In genomic region chr9:127796225-127796813, GRCh38 we compare ENCODE assay signal across 8 cellular contexts. TPM values are rescaled to one million over a fixed set of nuclear protein-coding genes. Genes with fewer than 3 reads are reported as not detected.
DNase-seq lines count a peak whose midpoint lies in the region; ATAC-seq and TF ChIP-seq lines count a peak whose summit lies in the region.

No MANE protein-coding gene starts in this region.

- peaks cover 23% of the 10 kb centered on the region for H3K36me3 Mint-ChIP-seq in activated CD4-positive, alpha-beta memory T cell treated with anti-CD3 and anti-CD28 coated beads, Interleukin-2, amount 10 ng/mL, durations not matched to agents 7 days and 5 days (ENCODE audit: low read depth)

- no peaks in the 10 kb centered on the region for H3K9me3 Mint-ChIP-seq in activated CD4-positive, alpha-beta memory T cell treated with anti-CD3 and anti-CD28 coated beads, Interleukin-2, amount 10 ng/mL, durations not matched to agents 7 days and 5 days

- DNase-seq in activated CD4-positive, alpha-beta memory T cell treated with anti-CD3 and anti-CD28 coated beads, Interleukin-2, amount 10 ng/mL, durations not matched to agents 7 days and 5 days: no peak
- DNase-seq in left lung (peak in 1 of 2 donors; percentile 67), COR-L47 (lab: John Stamatoyannopoulos, UW) (no peak), NCI-H526 treated with DMSO at 0.1 percent for 48 hours (lab: John Stamatoyannopoulos, UW) (no peak), epidermal melanocyte (ENCODE audit: insufficient read length, low spot score) (no peak), activated gamma-delta T cell (lab: John Stamatoyannopoulos, UW) (no peak)

- TF ChIP-seq CTCF in 22Rv1 (IDR thresholded peaks at IDR 0.05): no peak
- no peak for TF ChIP-seq CTCF in HEK293 (tag by site-specific recombination; IDR thresholded peaks at IDR 0.05)
- no peak for TF ChIP-seq CTCF in left lung (IDR thresholded peaks at IDR 0.05)

- no peak overlapping the region for H3K4me3 ChIP-seq in HEK293 (ENCODE audit: low read depth, low read length)
- no peak overlapping the region for H3K4me3 ChIP-seq in left lung

- peak; percentile 52 for ATAC-seq in left lung

- H3K27ac ChIP-seq in 22Rv1: peak overlapping the region; percentile 18; the same call in 1 of the 2 replicates
- no peak overlapping the region for H3K27ac ChIP-seq in HEK293 (ENCODE audit: extremely low read depth, low read depth, low read length)
- peak overlapping the region; percentile 54 to 57 for H3K27ac ChIP-seq in left lung

- peaks cover 0 to 11% of the 10 kb centered on the region in 2 donors for H3K27me3 ChIP-seq in left lung

- H3K36me3 ChIP-seq in HEK293 (ENCODE audit: control insufficient read depth in 2 of 2, insufficient read depth in 1 of 2, low read length in 2 of 2) (peaks cover 2 to 21% of the 10 kb centered on the region in 2 experiments; a peak in 2 of 3 replicates), left lung (peaks cover 0 to 30% of the 10 kb centered on the region in 2 donors)

- H3K9me3 ChIP-seq in HEK293 (ENCODE audit: control insufficient read depth, insufficient read depth, low read depth, low read length) (no peaks in the 10 kb centered on the region), left lung (no peaks in the 10 kb centered on the region)

- H3K4me1 ChIP-seq in HEK293 (ENCODE audit: control insufficient read depth, insufficient read depth, low read length) (no peaks in the 10 kb centered on the region), left lung (peaks cover 11 to 58% of the 10 kb centered on the region in 2 donors)

- intact Hi-C loops in left lung (cut with DNase I): loop anchor here in 1 of 2 donors (10.0 kb wide), 1 partner anchor 78 kb away; the partner anchor contains the start of gene AK1

- POLR2A ChIA-PET in HEK293 (lab: Yijun Ruan, JAX): interaction anchor here (0.6 to 1.3 kb wide), 2 partner anchors 25 to 235 kb away, joined by 3 to 4 read pairs; no protein-coding TSS in a partner anchor
- POLR2A ChIA-PET in activated CD4-positive, alpha-beta memory T cell treated with anti-CD3 and anti-CD28 coated beads, Interleukin-2, amount 10 ng/mL, durations not matched to agents 7 days and 5 days (lab: Charles Lee): interaction anchor here (0.6 to 4.9 kb wide), 3 partner anchors 9 to 66 kb away, joined by 3 to 44 read pairs (median 3); partner anchors contain the start of gene CDK9

- peak overlapping the region; percentile 68 for H3K27ac Mint-ChIP-seq in activated CD4-positive, alpha-beta memory T cell treated with anti-CD3 and anti-CD28 coated beads, Interleukin-2, amount 10 ng/mL, durations not matched to agents 7 days and 5 days

- CTCF ChIA-PET in HEK293 (lab: Yijun Ruan, JAX): interaction anchor here (1.1 kb wide), 1 partner anchor 29 kb away, joined by 3 read pairs; no protein-coding TSS in a partner anchor
- CTCF ChIA-PET in activated CD4-positive, alpha-beta memory T cell treated with anti-CD3 and anti-CD28 coated beads, Interleukin-2, amount 10 ng/mL, durations not matched to agents 7 days and 5 days (lab: Charles Lee): interaction anchor here (0.6 to 0.9 kb wide), 2 partner anchors 9 to 264 kb away, joined by 3 to 5 read pairs; no protein-coding TSS in a partner anchor

- H3K27me3 Mint-ChIP-seq in activated CD4-positive, alpha-beta memory T cell treated with anti-CD3 and anti-CD28 coated beads, Interleukin-2, amount 10 ng/mL, durations not matched to agents 7 days and 5 days: no peaks in the 10 kb centered on the region

- peak overlapping the region; percentile 35 for H3K4me3 Mint-ChIP-seq in activated CD4-positive, alpha-beta memory T cell treated with anti-CD3 and anti-CD28 coated beads, Interleukin-2, amount 10 ng/mL, durations not matched to agents 7 days and 5 days

- peaks cover 32% of the 10 kb centered on the region for H3K4me1 Mint-ChIP-seq in activated CD4-positive, alpha-beta memory T cell treated with anti-CD3 and anti-CD28 coated beads, Interleukin-2, amount 10 ng/mL, durations not matched to agents 7 days and 5 days

TF ChIP-seq in HEK293, 187 proteins besides CTCF, POLR2A, EP300 and RAD21:
- TF ChIP-seq PRDM10 (tag by site-specific recombination; IDR thresholded peaks at IDR 0.05): peak; percentile 37; the same call in 1 of the 2 replicates
- TF ChIP-seq ZNF202 (tag by site-specific recombination; IDR thresholded peaks at IDR 0.05; ENCODE audit: borderline replicate concordance): no peak

RNA-seq across cellular contexts. Expression of gene FPGS, which starts 6.4 kb away (rescaled TPM):
- 10 to 100 TPM; 65.6 to 65.8 TPM for total RNA-seq in activated CD4-positive, alpha-beta memory T cell treated with anti-CD3 and anti-CD28 coated beads, Interleukin-2, amount 10 ng/mL, durations not matched to agents 7 days and 5 days
- total RNA-seq in left lung: 10 to 100 TPM; 59.3 to 97.4 TPM

RNA-seq across cellular contexts. Expression of gene CDK9, which starts 10.5 kb away (rescaled TPM):
- 100 to 1,000 TPM; 112 to 115 TPM for total RNA-seq in activated CD4-positive, alpha-beta memory T cell treated with anti-CD3 and anti-CD28 coated beads, Interleukin-2, amount 10 ng/mL, durations not matched to agents 7 days and 5 days
- total RNA-seq in left lung: 10 to 100 TPM; 78.8 to 83.4 TPM

RNA-seq across cellular contexts. Expression of gene SH2D3C, which starts 17.9 kb away (rescaled TPM):
- total RNA-seq in activated CD4-positive, alpha-beta memory T cell treated with anti-CD3 and anti-CD28 coated beads, Interleukin-2, amount 10 ng/mL, durations not matched to agents 7 days and 5 days: 10 to 100 TPM; 80.8 to 81.9 TPM
- 10 to 100 TPM; 21.7 to 41.9 TPM for total RNA-seq in left lung

RNA-seq across cellular contexts. Expression of gene ENG, which starts 58.1 kb away (rescaled TPM):
- total RNA-seq in activated CD4-positive, alpha-beta memory T cell treated with anti-CD3 and anti-CD28 coated beads, Interleukin-2, amount 10 ng/mL, durations not matched to agents 7 days and 5 days: 10 to 100 TPM; 13.1 to 14.1 TPM
- total RNA-seq in left lung: 100 to 1,000 TPM; 173 to 354 TPM
